1 cellular context compared by ENCODE assay signal in the genomic region with DNA sequence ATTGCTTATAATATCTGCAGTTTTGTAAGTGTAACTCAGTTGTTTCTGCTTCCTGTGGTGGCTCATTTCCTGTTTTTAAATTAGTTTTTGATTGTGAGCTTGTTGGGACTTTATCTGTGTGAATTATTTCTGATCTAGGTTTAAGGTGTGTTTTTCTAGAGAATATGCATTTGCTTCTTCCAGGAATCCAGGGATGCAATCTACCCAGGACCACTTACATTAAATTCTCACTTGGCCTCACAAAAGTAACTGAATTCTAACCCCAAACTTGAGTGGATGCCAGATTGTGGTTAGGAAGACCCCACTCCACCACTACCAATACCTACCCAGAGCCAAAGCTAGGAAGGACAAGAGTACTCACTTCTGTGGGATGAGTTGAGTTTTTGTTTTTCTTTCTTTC.
TF ChIP-seq lines count a peak whose summit lies in the region.

No MANE protein-coding gene starts in this region.

TF ChIP-seq in GM23338, 12 proteins besides CTCF, POLR2A, EP300 and RAD21 (continued from another document):
- TF ChIP-seq ZNF462 (CRISPR knock-in tag; IDR thresholded peaks at IDR 0.05), result no peak
- TF ChIP-seq NANOG (IDR thresholded peaks at IDR 0.05; ENCODE audit: borderline replicate concordance), result no peak
- TF ChIP-seq REST (IDR thresholded peaks at IDR 0.05; ENCODE audit: unreplicated experiment), result no peak
- TF ChIP-seq ETS1 (IDR thresholded peaks at IDR 0.05), result no peak
- no peak for TF ChIP-seq JUNB (IDR thresholded peaks at IDR 0.05; ENCODE audit: unreplicated experiment)
